Comparison of ENCODE assay signal across 1 cellular context in genomic region chr17:77804796-77805426, GRCh38.
TF ChIP-seq lines count a peak whose summit lies in the region.

No MANE protein-coding gene starts in this region.

TF ChIP-seq in WTC11, 78 proteins besides CTCF, POLR2A, EP300 and RAD21 (continued from another document):
- TF ChIP-seq AFF4 (CRISPR knock-in tag; IDR thresholded peaks at IDR 0.05; ENCODE audit: borderline replicate concordance) (no peak), CREB1 (CRISPR knock-in tag; IDR thresholded peaks at IDR 0.05) (no peak), HMGXB4 (CRISPR knock-in tag; IDR thresholded peaks at IDR 0.05) (no peak), ZNF425 (CRISPR knock-in tag; conservative IDR thresholded peaks at IDR 0.05) (no peak), ATF2 (CRISPR knock-in tag; IDR thresholded peaks at IDR 0.05; ENCODE audit: borderline replicate concordance, low read depth) (no peak), ZNF317 (CRISPR knock-in tag; IDR thresholded peaks at IDR 0.05; ENCODE audit: borderline replicate concordance, low read depth) (no peak), E2F5 (CRISPR knock-in tag; IDR thresholded peaks at IDR 0.05) (no peak), JUN (CRISPR knock-in tag; IDR thresholded peaks at IDR 0.05) (no peak), EMX1 (CRISPR knock-in tag; IDR thresholded peaks at IDR 0.05) (no peak), STAT6 (CRISPR knock-in tag; conservative IDR thresholded peaks at IDR 0.05; ENCODE audit: low read depth) (no peak), ESRRA (CRISPR knock-in tag; IDR thresholded peaks at IDR 0.05; ENCODE audit: borderline replicate concordance) (no peak), FOXJ3 (CRISPR knock-in tag; IDR thresholded peaks at IDR 0.05; ENCODE audit: borderline replicate concordance) (no peak), SOX15 (CRISPR knock-in tag; IDR thresholded peaks at IDR 0.05) (no peak)
TF ChIP-seq in WTC11: peak in this region for 0.
